ENCODE assay signal across 25 cellular contexts in genomic region chr9:136952876-136953770, GRCh38. TPM values are rescaled to one million over a fixed set of nuclear protein-coding genes. Genes with fewer than 3 reads are reported as not detected.
DNase-seq lines count a peak whose midpoint lies in the region; ATAC-seq and TF ChIP-seq lines count a peak whose summit lies in the region.
"Had no signal": no experiment of that assay in that cellular context is flagged by ENCODE, and none has a peak within 500 bp of the region (broad histone marks: within the 10 kb centered on the region; RNA-seq: fewer than 3 reads in every experiment).

No MANE protein-coding gene starts in this region.

- no peak overlapping the region for H2AFZ ChIP-seq in PC-9
- H2AFZ ChIP-seq: GM23248 had no signal

- DNase-seq in caudate nucleus (lab: John Stamatoyannopoulos, UW) (no peak), left ventricle myocardium inferior (no peak), mucosa of descending colon (peak in 2 of 3 donors; percentile 28 to 44), thyroid gland (peak; percentile 56 to 58), PC-9 (no peak), adrenal gland (no peak), esophagus squamous epithelium (lab: John Stamatoyannopoulos, UW) (no peak)
- DNase-seq: Caco-2; DMS 273 treated with DMSO at 0.1 percent for 48 hours; GM23248; HCEC 1CT; KG1; NCI-H1105; NCI-H2029 treated with DMSO at 0.1 percent for 48 hours; NCI-H226; NCI-H524; NCI-H774; NK-92 treated with Interleukin-12 subunit alpha and Interleukin-12 subunit beta, amount 100 ng/mL, for 24 hours had no signal

- no peaks in the 10 kb centered on the region for H3K9me2 ChIP-seq in PC-9 (ENCODE audit: insufficient read depth)

- H3K4me3 ChIP-seq in left ventricle myocardium inferior (peak overlapping the region; percentile 34), mucosa of descending colon (no peak overlapping the region), thyroid gland (replicated peaks in 1 of 3) (peak overlapping the region in 1 of 3 donors; percentile 23), PC-9 (no peak overlapping the region), adrenal gland (no peak overlapping the region), esophagus squamous epithelium (no peak overlapping the region)
- H3K4me3 ChIP-seq: BLaER1, GM12878, GM23248, SJSA1 had no signal

- intact Hi-C loops in left ventricle myocardium inferior (cut with micrococcal nuclease) (no loop called here), mucosa of descending colon (cut with DNase I, micrococcal nuclease) (no loop called here), thyroid gland (cut with DNase I) (loop anchor here (5.0 kb wide), 1 partner anchor 44 kb away; the partner anchor contains the start of gene CLIC3), PC-9 (cut with micrococcal nuclease; ENCODE audit: unreplicated experiment) (no loop called here), adrenal gland (cut with DNase I) (loop anchor here in 1 of 2 donors (5.0 kb wide), 1 partner anchor 74 kb away; the partner anchor contains the start of gene ABCA2), esophagus squamous epithelium (cut with DNase I) (no loop called here)

- 65 to 83% methylated on average over 17 to 40 of the region's 44 CpGs for WGBS in thyroid gland, 2 donors
- 88 to 96% (median 90%) methylated on average over 6 to 44 of the region's 44 CpGs for WGBS in adrenal gland, 4 donors
- WGBS in esophagus squamous epithelium, 2 donors: 89 to 95% methylated on average over 21 to 26 of the region's 44 CpGs

- CTCF ChIA-PET in PC-9 (lab: Charles Lee): interaction anchor here (0.5 kb wide), 1 partner anchor 112 kb away, joined by 3 read pairs; no protein-coding TSS in a partner anchor

- POLR2A ChIA-PET in PC-9 (lab: Charles Lee; ENCODE audit: unreplicated experiment): interaction anchor here (0.7 to 1.0 kb wide), 2 partner anchors 12 to 40 kb away, joined by 3 read pairs; no protein-coding TSS in a partner anchor

- H4K20me1 ChIP-seq in PC-9 (ENCODE audit: insufficient read depth): no peaks in the 10 kb centered on the region
- H4K20me1 ChIP-seq: BLaER1 had no signal

- no peak overlapping the region for H3K4me2 ChIP-seq in PC-9
- H3K4me2 ChIP-seq: BLaER1 had no signal

- no peak for TF ChIP-seq POLR2A in thyroid gland (IDR thresholded peaks at IDR 0.05)
- no peak for TF ChIP-seq POLR2A in adrenal gland (IDR thresholded peaks at IDR 0.05)
- no peak for TF ChIP-seq POLR2A in esophagus squamous epithelium (IDR thresholded peaks at IDR 0.05)

- no peak for ATAC-seq in mucosa of descending colon
- no peak for ATAC-seq in GM18867 (IDR thresholded peaks at IDR 0.05; ENCODE audit: unreplicated experiment)
- ATAC-seq: GM12878, Panc1 had no signal

- H3F3A ChIP-seq in PC-9 (ENCODE audit: insufficient read depth, low read depth): peaks cover 14% of the 10 kb centered on the region; the same call in 1 of the 2 replicates

- H3K27ac ChIP-seq in caudate nucleus (ENCODE audit: low read depth, low read length) (peak overlapping the region; percentile 40), left ventricle myocardium inferior (replicated peaks) (peak overlapping the region; percentile 94), thyroid gland (peak overlapping the region; percentile 78 to 96 (median 95)), PC-9 (no peak overlapping the region), adrenal gland (peak overlapping the region in 2 of 5 donors; percentile 91 to 93), esophagus squamous epithelium (no peak overlapping the region)
- H3K27ac ChIP-seq: BLaER1, GM23248, SJSA1 had no signal

- H3K27me3 ChIP-seq in left ventricle myocardium inferior (ENCODE audit: low read depth) (no peaks in the 10 kb centered on the region), thyroid gland (no peaks in the 10 kb centered on the region), PC-9 (ENCODE audit: insufficient read depth, low read depth) (no peaks in the 10 kb centered on the region), adrenal gland (no peaks in the 10 kb centered on the region), esophagus squamous epithelium (no peaks in the 10 kb centered on the region)
- H3K27me3 ChIP-seq: BLaER1, SJSA1 had no signal

- BruUV-seq in PC-9 (replicated peaks; lab: Mats Ljungman, UMichigan): no TSS peak

- peaks cover 45% of the 10 kb centered on the region for H3K4me1 ChIP-seq in left ventricle myocardium inferior
- H3K4me1 ChIP-seq in mucosa of descending colon (ENCODE audit: low read depth): peaks cover 32% of the 10 kb centered on the region
- H3K4me1 ChIP-seq in thyroid gland: peaks cover 38 to 52% of the 10 kb centered on the region in 2 donors
- H3K4me1 ChIP-seq in PC-9 (replicated peaks; ENCODE audit: insufficient read depth): peaks cover 17% of the 10 kb centered on the region
- peaks cover 14 to 28% of the 10 kb centered on the region in 2 donors for H3K4me1 ChIP-seq in adrenal gland (replicated peaks in 1 of 2)
- H3K4me1 ChIP-seq in esophagus squamous epithelium: peaks cover 14 to 27% (median 18%) of the 10 kb centered on the region in 3 donors

- no peaks in the 10 kb centered on the region for H3K79me2 ChIP-seq in PC-9 (ENCODE audit: low read depth)

- H3K36me3 ChIP-seq in left ventricle myocardium inferior (no peaks in the 10 kb centered on the region), mucosa of descending colon (ENCODE audit: low read depth) (no peaks in the 10 kb centered on the region), thyroid gland (no peaks in the 10 kb centered on the region), PC-9 (ENCODE audit: low read depth) (no peaks in the 10 kb centered on the region), adrenal gland (replicated peaks in 1 of 2) (no peaks in the 10 kb centered on the region), esophagus squamous epithelium (no peaks in the 10 kb centered on the region)
- H3K36me3 ChIP-seq: BLaER1, SJSA1 had no signal

- H3K9me3 ChIP-seq in left ventricle myocardium inferior (replicated peaks) (no peaks in the 10 kb centered on the region), mucosa of descending colon (no peaks in the 10 kb centered on the region), thyroid gland (no peaks in the 10 kb centered on the region), PC-9 (ENCODE audit: insufficient read depth, low read depth) (no peaks in the 10 kb centered on the region), adrenal gland (replicated peaks in 1 of 3) (no peaks in the 10 kb centered on the region), esophagus squamous epithelium (no peaks in the 10 kb centered on the region)
- H3K9me3 ChIP-seq: BLaER1, Caco-2, SJSA1 had no signal

- TF ChIP-seq CTCF in left ventricle myocardium inferior (IDR thresholded peaks at IDR 0.05; ENCODE audit: borderline replicate concordance) (no peak), mucosa of descending colon (IDR thresholded peaks at IDR 0.05) (no peak), thyroid gland (IDR thresholded peaks at IDR 0.05) (no peak), PC-9 (conservative IDR thresholded peaks at IDR 0.05) (no peak), adrenal gland (IDR thresholded peaks at IDR 0.05) (no peak), esophagus squamous epithelium (IDR thresholded peaks at IDR 0.05) (no peak)

RNA-seq across cellular contexts. Expression of gene LCN12, which starts 1.1 kb away (rescaled TPM):
- total RNA-seq in left ventricle myocardium inferior (7.8 TPM), mucosa of descending colon (10 to 100 TPM in 1 of 3 donors, 1 to 10 TPM in 2; 6.8 to 10.7 (median 7.6) TPM), thyroid gland (10 to 100 TPM; 24.3 to 85.0 (median 54.0) TPM), PC-9 (2021) (9.3 and 14.2 TPM in 2 replicates), adrenal gland (10 to 100 TPM in 1 of 8 donors, 1 to 10 TPM in 6, not detected in 1; 1.7 to 16.6 (median 3.5) TPM), esophagus squamous epithelium (not detected)
- 10 to 100 TPM in 2 of 3 donors, under 1 TPM in 1; 0.75 to 31.8 (median 25.7) TPM for polyA plus RNA-seq in adrenal gland
- total RNA-seq: GM23248, HT1080, SJSA1 had no signal
- polyA plus RNA-seq: CD4-positive, alpha-beta memory T cell; GM23248 had no signal

RNA-seq across cellular contexts. Expression of gene C8G, which starts 8.1 kb away (rescaled TPM):
- total RNA-seq in left ventricle myocardium inferior (3.6 TPM), mucosa of descending colon (10 to 100 TPM in 2 of 3 donors, 1 to 10 TPM in 1; 3.2 to 15.4 (median 10.4) TPM), thyroid gland (1 to 10 TPM in 1 of 4 donors, not detected in 3; 1.8 TPM), PC-9 (2021) (2.3 and 4.4 TPM in 2 replicates), adrenal gland (1 to 10 TPM in 1 of 8 donors, under 1 TPM in 1, not detected in 6; 0.68 to 5.5 TPM), esophagus squamous epithelium (1 to 10 TPM in 1 of 4 donors, not detected in 3; 1.6 TPM)
- 1 to 10 TPM; 1.1 to 4.3 (median 3.3) TPM for polyA plus RNA-seq in adrenal gland
- total RNA-seq: GM23248, SJSA1 had no signal

RNA-seq across cellular contexts. Expression of gene FBXW5, which starts 8.6 kb away (rescaled TPM):
- 157 TPM for total RNA-seq in left ventricle myocardium inferior
- total RNA-seq in mucosa of descending colon: 100 to 1,000 TPM; 127 to 197 (median 142) TPM
- total RNA-seq in thyroid gland: 100 to 1,000 TPM; 138 to 282 (median 203) TPM
- 101 and 125 TPM in 2 replicates for total RNA-seq in PC-9 (2021)
- total RNA-seq in adrenal gland: 100 to 1,000 TPM in 7 of 8 donors, 10 to 100 TPM in 1; 91.6 to 257 (median 205) TPM
- polyA plus RNA-seq in adrenal gland: 100 to 1,000 TPM in 2 of 3 donors, 10 to 100 TPM in 1; 19.2 to 153 (median 125) TPM
- 100 to 1,000 TPM; 146 to 210 (median 163) TPM for total RNA-seq in esophagus squamous epithelium

RNA-seq across cellular contexts. Expression of gene PTGDS, which starts 24.2 kb away (rescaled TPM):
- total RNA-seq in left ventricle myocardium inferior: 3,579 TPM
- total RNA-seq in mucosa of descending colon: 10 to 100 TPM in 2 of 3 donors, 1 to 10 TPM in 1; 2.5 to 45.4 (median 16.1) TPM
- total RNA-seq in thyroid gland: 10 to 100 TPM in 3 of 4 donors, 1 to 10 TPM in 1; 5.0 to 39.5 (median 33.9) TPM
- total RNA-seq in PC-9 (2021): 1.7 and 2.0 TPM in 2 replicates
- total RNA-seq in adrenal gland: 100 to 1,000 TPM in 6 of 8 donors, 10 to 100 TPM in 2; 42.0 to 607 (median 219) TPM
- 100 to 1,000 TPM in 2 of 3 donors, 10 to 100 TPM in 1; 23.8 to 812 (median 672) TPM for polyA plus RNA-seq in adrenal gland
- 100 to 1,000 TPM in 1 of 4 donors, 1 to 10 TPM in 3; 1.7 to 208 (median 4.8) TPM for total RNA-seq in esophagus squamous epithelium
- total RNA-seq: Caco-2, GM12878, GM23248, HT1080, SJSA1 had no signal
- polyA plus RNA-seq: GM12878 had no signal

RNA-seq across cellular contexts. Expression of gene LCNL1, which starts 29.7 kb away (rescaled TPM):
- total RNA-seq in left ventricle myocardium inferior (11.7 TPM), mucosa of descending colon (under 1 TPM in 2 of 3 donors, not detected in 1; 0.17 to 0.76 TPM), thyroid gland (under 1 TPM in 1 of 4 donors, not detected in 3; 0.54 TPM), PC-9 (2021) (0.41 and 0.43 TPM in 2 replicates), adrenal gland (1 to 10 TPM in 3 of 8 donors, under 1 TPM in 3, not detected in 2; 0.19 to 2.8 (median 0.78) TPM), esophagus squamous epithelium (under 1 TPM in 1 of 4 donors, not detected in 3; 0.19 TPM)
- 10 to 100 TPM in 1 of 3 donors, 1 to 10 TPM in 1, under 1 TPM in 1; 0.26 to 10.5 (median 8.2) TPM for polyA plus RNA-seq in adrenal gland
- total RNA-seq: Caco-2, GM12878, GM23248, HT1080, SJSA1 had no signal
- polyA plus RNA-seq: CD4-positive, alpha-beta memory T cell; GM12878; GM23248 had no signal

Comparison
In these comparisons a context has a peak if more than half of its experiments do, and no peak if none do; other contexts are left out.
1. DNase-seq: peak in mucosa of descending colon (2 of 3) and thyroid gland (2 of 2); none in caudate nucleus (0 of 61), left ventricle myocardium inferior (single experiment), PC-9 (0 of 2), adrenal gland (0 of 7) and esophagus squamous epithelium (single experiment).
2. H3K27ac ChIP-seq: peak in caudate nucleus (single experiment), left ventricle myocardium inferior (single experiment) and thyroid gland (3 of 3); none in PC-9 (single experiment) and esophagus squamous epithelium (0 of 4).